16 cellular contexts compared by ENCODE assay signal in the genomic region with DNA sequence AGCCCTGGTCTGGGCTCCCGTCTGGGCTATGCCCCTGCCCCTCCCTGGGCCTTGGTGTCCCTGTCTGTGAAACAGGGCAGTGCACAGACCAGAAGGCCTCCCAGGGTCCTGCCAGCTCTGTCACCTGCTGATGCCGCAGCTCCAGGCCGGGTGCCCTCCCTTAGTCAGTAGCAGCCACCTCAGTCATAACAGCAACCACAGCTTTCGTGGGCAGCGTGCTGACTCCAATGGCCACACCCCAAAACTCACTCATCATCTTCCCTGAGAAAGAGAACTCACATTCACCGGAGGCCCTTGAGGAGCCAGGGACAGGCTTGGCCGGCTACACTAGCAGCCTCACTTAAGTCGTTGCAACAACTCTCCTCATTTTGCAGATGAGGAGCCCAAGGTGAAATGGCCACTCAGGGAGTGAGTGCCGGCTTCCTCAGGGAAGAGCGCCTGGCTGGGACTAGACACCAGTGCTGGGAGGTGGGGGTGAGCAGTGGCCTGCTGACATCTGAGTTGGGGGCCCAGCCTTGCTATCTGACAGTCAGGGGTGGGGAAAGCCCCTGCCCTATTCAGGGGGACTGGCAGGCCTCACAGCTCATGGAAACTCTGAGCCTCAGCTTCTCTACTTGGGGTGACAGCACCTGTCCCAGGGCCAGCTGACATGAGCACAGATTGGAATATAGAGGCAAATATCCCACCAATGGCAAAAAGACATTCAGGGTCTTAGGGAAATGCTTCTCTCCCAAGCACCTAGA. TPM values are rescaled to one million over a fixed set of nuclear protein-coding genes. Genes with fewer than 3 reads are reported as not detected.
A peak's percentile ranks its signal among the peaks of the same experiment; 100 is the strongest.
DNase-seq lines count a peak whose midpoint lies in the region; FAIRE-seq and TF ChIP-seq lines count a peak whose summit lies in the region.
"Had no signal": no experiment of that assay in that cellular context is flagged by ENCODE, and none has a peak within 500 bp of the region (broad histone marks: within the 10 kb centered on the region; RNA-seq: fewer than 3 reads in every experiment).

No MANE protein-coding gene starts in this region.

- peak; percentile 77 for FAIRE-seq in bronchial epithelial cell (lab: Jason Lieb, UNC)
- FAIRE-seq: A549, endometrium, GM18507 had no signal

- H3K27me3 ChIP-seq in bronchial epithelial cell (ENCODE audit: control insufficient read depth, insufficient read depth, low read length), result no peaks in the 10 kb centered on the region

- DNase-seq in activated CD4-positive, alpha-beta T cell treated with anti-CD3 and anti-CD28 coated beads for 48 hours, result peak; percentile 70
- no peak for DNase-seq in activated CD4-positive, alpha-beta T cell treated with anti-CD3 and anti-CD28 coated beads for 1 hour
- peak; percentile 43 for DNase-seq in HK-2 (ENCODE audit: unreplicated experiment)
- peak; percentile 75 for DNase-seq in bronchial epithelial cell (ENCODE audit: low read depth)
- DNase-seq in stimulated activated CD4-positive, alpha-beta T cell treated with anti-CD3 and anti-CD28 coated beads, Interleukin-15, amount 100 ng/mL, for 48 hours (ENCODE audit: low read depth in 2 of 2), result peak; percentile 32
- no peak for DNase-seq in NCI-H2081 treated with DMSO at 0.1 percent for 48 hours (lab: John Stamatoyannopoulos, UW)
- DNase-seq in KBM-7, result no peak
- no peak for DNase-seq in ACHN
- DNase-seq: activated gamma-delta T cell treated with Interleukin-2 at 50 U/mL for 16 hours, glutamatergic neuron, NCI-H446, substantia nigra had no signal

- no peak for TF ChIP-seq CTCF in bronchial epithelial cell (IDR thresholded peaks at IDR 0.05; ENCODE audit: insufficient read depth, low read length, severe bottlenecking)

- no peak overlapping the region for H3K4me3 ChIP-seq in bronchial epithelial cell (ENCODE audit: low read depth, low read length)
- H3K4me3 ChIP-seq: A549 had no signal

- in situ Hi-C loops in KBM-7 (cut with MboI; ENCODE audit: low pct_unique_long_range_greater_than_20kb, low sequenced_read_pairs) (no loop called here), ACHN (cut with HindIII; ENCODE audit: low pct_ligation_motif_present, low pct_unique_long_range_greater_than_20kb, low sequenced_read_pairs) (no loop called here)

- peaks cover 43% of the 10 kb centered on the region for H3K36me3 ChIP-seq in bronchial epithelial cell (ENCODE audit: control insufficient read depth, insufficient read depth, low read length)

RNA-seq across cellular contexts. Expression of a gene that starts 22.6 kb away (rescaled TPM):
- 0.13 TPM in 1 of 2 replicates, not detected in the other for total RNA-seq in bronchial epithelial cell
- total RNA-seq: pulmonary artery endothelial cell had no signal

RNA-seq across cellular contexts. Expression of a gene that starts 30.0 kb away (rescaled TPM):
- total RNA-seq in bronchial epithelial cell, result 28.4 and 35.5 TPM in 2 replicates

Comparison
In these comparisons a context has a peak if more than half of its experiments do, and no peak if none do; other contexts are left out.
1. DNase-seq: peak in activated CD4-positive, alpha-beta T cell treated with anti-CD3 and anti-CD28 coated beads for 48 hours (single experiment), HK-2 (single experiment), bronchial epithelial cell (single experiment) and stimulated activated CD4-positive, alpha-beta T cell treated with anti-CD3 and anti-CD28 coated beads, Interleukin-15, amount 100 ng/mL, for 48 hours (2 of 2); none in activated CD4-positive, alpha-beta T cell treated with anti-CD3 and anti-CD28 coated beads for 1 hour (single experiment), NCI-H2081 treated with DMSO at 0.1 percent for 48 hours (single experiment), KBM-7 (single experiment) and ACHN (single experiment).